ENCODE assay signal across 1 cellular context in the genomic region with DNA sequence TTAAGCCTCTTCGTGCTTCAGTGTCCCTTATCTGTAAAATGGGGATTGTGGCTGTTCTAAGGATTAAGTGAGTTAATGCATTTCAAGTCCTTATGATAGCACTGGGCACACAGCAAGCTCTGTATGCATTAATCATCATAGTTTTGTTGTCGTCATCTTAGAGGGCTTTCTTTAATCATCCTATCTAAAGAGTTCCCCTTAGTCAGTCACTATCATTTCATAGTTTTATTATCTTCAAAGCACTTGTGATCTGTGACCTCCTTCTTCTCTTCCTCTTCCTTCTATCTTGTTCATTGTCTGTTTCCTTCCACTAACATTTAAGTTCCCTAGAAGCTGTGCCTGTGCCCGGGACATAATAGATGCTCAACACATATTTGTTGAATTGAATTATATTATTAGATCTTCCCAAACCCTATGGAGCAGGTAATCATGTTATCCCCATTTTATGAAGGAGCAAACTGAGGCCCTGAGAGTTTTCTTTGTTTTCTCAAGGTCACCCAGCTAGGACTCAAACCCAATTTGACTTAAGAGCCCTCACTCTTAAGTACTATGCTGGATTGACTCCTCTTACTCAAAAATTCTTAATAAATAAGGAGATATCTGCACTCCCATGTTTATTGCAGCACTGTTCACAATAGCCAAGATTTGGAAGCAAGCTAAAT.
TF ChIP-seq lines count a peak whose summit lies in the region.

No MANE protein-coding gene starts in this region.

TF ChIP-seq in SK-N-SH, 30 proteins besides CTCF, POLR2A, EP300 and RAD21 (continued from another document):
- TF ChIP-seq, protein P1, sequence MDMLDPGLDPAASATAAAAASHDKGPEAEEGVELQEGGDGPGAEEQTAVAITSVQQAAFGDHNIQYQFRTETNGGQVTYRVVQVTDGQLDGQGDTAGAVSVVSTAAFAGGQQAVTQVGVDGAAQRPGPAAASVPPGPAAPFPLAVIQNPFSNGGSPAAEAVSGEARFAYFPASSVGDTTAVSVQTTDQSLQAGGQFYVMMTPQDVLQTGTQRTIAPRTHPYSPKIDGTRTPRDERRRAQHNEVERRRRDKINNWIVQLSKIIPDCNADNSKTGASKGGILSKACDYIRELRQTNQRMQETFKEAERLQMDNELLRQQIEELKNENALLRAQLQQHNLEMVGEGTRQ (IDR thresholded peaks at IDR 0.05; ENCODE audit: borderline replicate concordance, low read depth, low read length), result no peak
- TF ChIP-seq FOXM1 (IDR thresholded peaks at IDR 0.05; ENCODE audit: low read depth), result no peak
- no peak for TF ChIP-seq GABPA (IDR thresholded peaks at IDR 0.05; ENCODE audit: low read depth)
- no peak for TF ChIP-seq SIN3A (IDR thresholded peaks at IDR 0.05; ENCODE audit: borderline replicate concordance, low read depth, low read length)
